Comparison of ENCODE assay signal across 1 cellular context in the genomic region with DNA sequence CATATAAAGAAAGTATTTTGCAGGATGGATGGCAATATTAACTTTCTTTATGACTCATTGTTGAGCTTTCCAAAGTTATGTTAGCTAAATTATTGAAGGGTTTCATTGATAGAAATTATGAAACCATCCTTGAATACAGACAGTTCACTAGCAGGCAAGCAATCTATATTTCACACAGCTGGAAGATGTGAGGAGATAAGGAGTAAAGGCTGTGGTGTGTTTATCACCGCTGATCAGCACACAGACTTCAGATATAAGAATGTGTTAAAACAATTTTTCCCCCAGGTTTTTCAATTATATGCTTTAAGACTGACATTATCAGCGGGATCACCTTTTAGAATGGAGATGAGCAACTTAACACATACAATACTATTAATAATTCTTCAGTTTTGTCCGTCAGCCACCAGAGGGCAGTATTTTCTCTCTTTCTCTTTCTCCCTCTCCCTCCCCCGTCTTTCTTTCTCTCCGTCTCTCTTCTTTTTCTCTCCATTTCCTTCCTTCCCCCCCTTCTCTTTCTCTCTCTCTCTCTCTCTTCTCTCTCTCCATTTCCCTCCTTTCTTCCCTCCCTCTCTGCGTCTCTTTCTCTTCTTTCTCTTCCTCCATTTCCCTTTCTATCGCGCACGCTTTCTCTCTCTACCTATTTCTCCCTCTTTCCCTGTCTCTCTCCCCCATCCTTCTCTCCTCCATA.
TF ChIP-seq lines count a peak whose summit lies in the region.

No MANE protein-coding gene starts in this region.

TF ChIP-seq in HEK293, 187 proteins besides CTCF, POLR2A, EP300 and RAD21 (continued from another document and continues in another):
- TF ChIP-seq, protein P1, sequence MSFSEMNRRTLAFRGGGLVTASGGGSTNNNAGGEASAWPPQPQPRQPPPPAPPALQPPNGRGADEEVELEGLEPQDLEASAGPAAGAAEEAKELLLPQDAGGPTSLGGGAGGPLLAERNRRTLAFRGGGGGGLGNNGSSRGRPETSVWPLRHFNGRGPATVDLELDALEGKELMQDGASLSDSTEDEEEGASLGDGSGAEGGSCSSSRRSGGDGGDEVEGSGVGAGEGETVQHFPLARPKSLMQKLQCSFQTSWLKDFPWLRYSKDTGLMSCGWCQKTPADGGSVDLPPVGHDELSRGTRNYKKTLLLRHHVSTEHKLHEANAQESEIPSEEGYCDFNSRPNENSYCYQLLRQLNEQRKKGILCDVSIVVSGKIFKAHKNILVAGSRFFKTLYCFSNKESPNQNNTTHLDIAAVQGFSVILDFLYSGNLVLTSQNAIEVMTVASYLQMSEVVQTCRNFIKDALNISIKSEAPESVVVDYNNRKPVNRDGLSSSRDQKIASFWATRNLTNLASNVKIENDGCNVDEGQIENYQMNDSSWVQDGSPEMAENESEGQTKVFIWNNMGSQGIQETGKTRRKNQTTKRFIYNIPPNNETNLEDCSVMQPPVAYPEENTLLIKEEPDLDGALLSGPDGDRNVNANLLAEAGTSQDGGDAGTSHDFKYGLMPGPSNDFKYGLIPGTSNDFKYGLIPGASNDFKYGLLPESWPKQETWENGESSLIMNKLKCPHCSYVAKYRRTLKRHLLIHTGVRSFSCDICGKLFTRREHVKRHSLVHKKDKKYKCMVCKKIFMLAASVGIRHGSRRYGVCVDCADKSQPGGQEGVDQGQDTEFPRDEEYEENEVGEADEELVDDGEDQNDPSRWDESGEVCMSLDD (tag by site-specific recombination; IDR thresholded peaks at IDR 0.05), result no peak
- TF ChIP-seq, protein P2, sequence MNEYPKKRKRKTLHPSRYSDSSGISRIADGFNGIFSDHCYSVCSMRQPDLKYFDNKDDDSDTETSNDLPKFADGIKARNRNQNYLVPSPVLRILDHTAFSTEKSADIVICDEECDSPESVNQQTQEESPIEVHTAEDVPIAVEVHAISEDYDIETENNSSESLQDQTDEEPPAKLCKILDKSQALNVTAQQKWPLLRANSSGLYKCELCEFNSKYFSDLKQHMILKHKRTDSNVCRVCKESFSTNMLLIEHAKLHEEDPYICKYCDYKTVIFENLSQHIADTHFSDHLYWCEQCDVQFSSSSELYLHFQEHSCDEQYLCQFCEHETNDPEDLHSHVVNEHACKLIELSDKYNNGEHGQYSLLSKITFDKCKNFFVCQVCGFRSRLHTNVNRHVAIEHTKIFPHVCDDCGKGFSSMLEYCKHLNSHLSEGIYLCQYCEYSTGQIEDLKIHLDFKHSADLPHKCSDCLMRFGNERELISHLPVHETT (tag by site-specific recombination; IDR thresholded peaks at IDR 0.05), result peak; percentile 96
- TF ChIP-seq ZNF155 (tag by site-specific recombination; IDR thresholded peaks at IDR 0.05) (no peak), ZNF433 (tag by site-specific recombination; IDR thresholded peaks at IDR 0.05; ENCODE audit: low read depth) (no peak), ZNF560 (tag by site-specific recombination; IDR thresholded peaks at IDR 0.05; ENCODE audit: borderline replicate concordance) (no peak), ZBTB17 (tag by site-specific recombination; IDR thresholded peaks at IDR 0.05) (peak; percentile 95), ZSCAN16 (tag by site-specific recombination; IDR thresholded peaks at IDR 0.05) (peak; percentile 74; the same call in 1 of the 2 replicates), ZNF629 (tag by site-specific recombination; IDR thresholded peaks at IDR 0.05) (peak; percentile 33; the same call in 1 of the 2 replicates), ZBTB8A (tag by site-specific recombination; IDR thresholded peaks at IDR 0.05) (peak; percentile 30; the same call in 1 of the 2 replicates), ZNF529 (tag by site-specific recombination; IDR thresholded peaks at IDR 0.05; ENCODE audit: insufficient replicate concordance) (no peak), TCF7L2 (IDR thresholded peaks at IDR 0.05; ENCODE audit: borderline replicate concordance, low read depth, low read length) (no peak), ZNF223 (tag by site-specific recombination; IDR thresholded peaks at IDR 0.05) (peak; percentile 25; the same call in 1 of the 2 replicates), KLF9 (tag by site-specific recombination; IDR thresholded peaks at IDR 0.05; ENCODE audit: low read depth) (no peak), ZNF157 (tag by site-specific recombination; IDR thresholded peaks at IDR 0.05) (no peak), ZNF571 (tag by site-specific recombination; IDR thresholded peaks at IDR 0.05) (no peak), GLI4 (tag by site-specific recombination; IDR thresholded peaks at IDR 0.05) (peak; percentile 91; the same call in 1 of the 2 replicates), ZNF146 (tag by site-specific recombination; IDR thresholded peaks at IDR 0.05) (no peak), ZNF121 (tag by site-specific recombination; IDR thresholded peaks at IDR 0.05) (no peak), ZNF391 (tag by site-specific recombination; IDR thresholded peaks at IDR 0.05; ENCODE audit: borderline replicate concordance, low read depth) (peak; percentile 96), SALL2 (tag by site-specific recombination; IDR thresholded peaks at IDR 0.05; ENCODE audit: borderline replicate concordance) (no peak), ZNF221 (tag by site-specific recombination; IDR thresholded peaks at IDR 0.05; ENCODE audit: borderline replicate concordance) (no peak), ZNF624 (tag by site-specific recombination; IDR thresholded peaks at IDR 0.05) (0 out of 2 replicates have a peak, but pooled peaks have one; percentile 71), ZNF16 (tag by site-specific recombination; IDR thresholded peaks at IDR 0.05; ENCODE audit: low read depth) (no peak), ZNF701 (tag by site-specific recombination; IDR thresholded peaks at IDR 0.05) (peak; percentile 63; the same call in 1 of the 2 replicates), SCRT2 (tag by site-specific recombination; IDR thresholded peaks at IDR 0.05) (0 out of 2 replicates have a peak, but pooled peaks have one; percentile 14), TRIM28 (IDR thresholded peaks at IDR 0.05; ENCODE audit: borderline replicate concordance, low read length) (no peak), GLI2 (tag by site-specific recombination; IDR thresholded peaks at IDR 0.05; ENCODE audit: borderline replicate concordance, low read depth) (no peak), ZSCAN23 (tag by site-specific recombination; IDR thresholded peaks at IDR 0.05) (peak; percentile 81; the same call in 1 of the 2 replicates), ZNF19 (tag by site-specific recombination; IDR thresholded peaks at IDR 0.05; ENCODE audit: low read depth) (no peak), GFI1B (tag by site-specific recombination; IDR thresholded peaks at IDR 0.05) (no peak), WT1 (tag by site-specific recombination; IDR thresholded peaks at IDR 0.05) (peak; percentile 26; the same call in 1 of the 2 replicates), GLIS1 (tag by site-specific recombination; IDR thresholded peaks at IDR 0.05) (0 out of 2 replicates have a peak, but pooled peaks have one; percentile 12), ZNF501 (tag by site-specific recombination; IDR thresholded peaks at IDR 0.05) (peak; percentile 86), ZFP69B (tag by site-specific recombination; IDR thresholded peaks at IDR 0.05) (peak; percentile 79), ZNF768 (tag by site-specific recombination; IDR thresholded peaks at IDR 0.05) (no peak), ZBTB21 (tag by site-specific recombination; IDR thresholded peaks at IDR 0.05) (no peak), FEZF1 (tag by site-specific recombination; IDR thresholded peaks at IDR 0.05) (0 out of 2 replicates have a peak, but pooled peaks have one; percentile 7), OSR2 (tag by site-specific recombination; IDR thresholded peaks at IDR 0.05) (peak; percentile 21; the same call in 1 of the 2 replicates), ZNF837 (tag by site-specific recombination; IDR thresholded peaks at IDR 0.05) (no peak), ZNF335 (tag by site-specific recombination; conservative IDR thresholded peaks at IDR 0.05) (peak; percentile 62), ZNF830 (tag by site-specific recombination; IDR thresholded peaks at IDR 0.05; ENCODE audit: low read depth) (no peak), ZNF423 (tag by site-specific recombination; IDR thresholded peaks at IDR 0.05) (no peak), ZNF404 (tag by site-specific recombination; IDR thresholded peaks at IDR 0.05) (no peak), ZXDB (tag by site-specific recombination; IDR thresholded peaks at IDR 0.05) (peak; percentile 56)
- TF ChIP-seq, protein P3, sequence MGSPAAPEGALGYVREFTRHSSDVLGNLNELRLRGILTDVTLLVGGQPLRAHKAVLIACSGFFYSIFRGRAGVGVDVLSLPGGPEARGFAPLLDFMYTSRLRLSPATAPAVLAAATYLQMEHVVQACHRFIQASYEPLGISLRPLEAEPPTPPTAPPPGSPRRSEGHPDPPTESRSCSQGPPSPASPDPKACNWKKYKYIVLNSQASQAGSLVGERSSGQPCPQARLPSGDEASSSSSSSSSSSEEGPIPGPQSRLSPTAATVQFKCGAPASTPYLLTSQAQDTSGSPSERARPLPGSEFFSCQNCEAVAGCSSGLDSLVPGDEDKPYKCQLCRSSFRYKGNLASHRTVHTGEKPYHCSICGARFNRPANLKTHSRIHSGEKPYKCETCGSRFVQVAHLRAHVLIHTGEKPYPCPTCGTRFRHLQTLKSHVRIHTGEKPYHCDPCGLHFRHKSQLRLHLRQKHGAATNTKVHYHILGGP (tag by site-specific recombination; IDR thresholded peaks at IDR 0.05), result 0 out of 2 replicates have a peak, but pooled peaks have one; percentile 46
- TF ChIP-seq, protein P4, sequence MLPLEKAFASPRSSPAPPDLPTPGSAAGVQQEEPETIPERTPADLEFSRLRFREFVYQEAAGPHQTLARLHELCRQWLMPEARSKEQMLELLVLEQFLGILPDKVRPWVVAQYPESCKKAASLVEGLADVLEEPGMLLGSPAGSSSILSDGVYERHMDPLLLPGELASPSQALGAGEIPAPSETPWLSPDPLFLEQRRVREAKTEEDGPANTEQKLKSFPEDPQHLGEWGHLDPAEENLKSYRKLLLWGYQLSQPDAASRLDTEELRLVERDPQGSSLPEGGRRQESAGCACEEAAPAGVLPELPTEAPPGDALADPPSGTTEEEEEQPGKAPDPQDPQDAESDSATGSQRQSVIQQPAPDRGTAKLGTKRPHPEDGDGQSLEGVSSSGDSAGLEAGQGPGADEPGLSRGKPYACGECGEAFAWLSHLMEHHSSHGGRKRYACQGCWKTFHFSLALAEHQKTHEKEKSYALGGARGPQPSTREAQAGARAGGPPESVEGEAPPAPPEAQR (tag by site-specific recombination; IDR thresholded peaks at IDR 0.05), result peak; percentile 82; the same call in 1 of the 2 replicates
- TF ChIP-seq, protein P5, sequence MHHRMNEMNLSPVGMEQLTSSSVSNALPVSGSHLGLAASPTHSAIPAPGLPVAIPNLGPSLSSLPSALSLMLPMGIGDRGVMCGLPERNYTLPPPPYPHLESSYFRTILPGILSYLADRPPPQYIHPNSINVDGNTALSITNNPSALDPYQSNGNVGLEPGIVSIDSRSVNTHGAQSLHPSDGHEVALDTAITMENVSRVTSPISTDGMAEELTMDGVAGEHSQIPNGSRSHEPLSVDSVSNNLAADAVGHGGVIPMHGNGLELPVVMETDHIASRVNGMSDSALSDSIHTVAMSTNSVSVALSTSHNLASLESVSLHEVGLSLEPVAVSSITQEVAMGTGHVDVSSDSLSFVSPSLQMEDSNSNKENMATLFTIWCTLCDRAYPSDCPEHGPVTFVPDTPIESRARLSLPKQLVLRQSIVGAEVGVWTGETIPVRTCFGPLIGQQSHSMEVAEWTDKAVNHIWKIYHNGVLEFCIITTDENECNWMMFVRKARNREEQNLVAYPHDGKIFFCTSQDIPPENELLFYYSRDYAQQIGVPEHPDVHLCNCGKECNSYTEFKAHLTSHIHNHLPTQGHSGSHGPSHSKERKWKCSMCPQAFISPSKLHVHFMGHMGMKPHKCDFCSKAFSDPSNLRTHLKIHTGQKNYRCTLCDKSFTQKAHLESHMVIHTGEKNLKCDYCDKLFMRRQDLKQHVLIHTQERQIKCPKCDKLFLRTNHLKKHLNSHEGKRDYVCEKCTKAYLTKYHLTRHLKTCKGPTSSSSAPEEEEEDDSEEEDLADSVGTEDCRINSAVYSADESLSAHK (tag by site-specific recombination; IDR thresholded peaks at IDR 0.05), result 0 out of 2 replicates have a peak, but pooled peaks have one; percentile 29
- TF ChIP-seq, protein P6, sequence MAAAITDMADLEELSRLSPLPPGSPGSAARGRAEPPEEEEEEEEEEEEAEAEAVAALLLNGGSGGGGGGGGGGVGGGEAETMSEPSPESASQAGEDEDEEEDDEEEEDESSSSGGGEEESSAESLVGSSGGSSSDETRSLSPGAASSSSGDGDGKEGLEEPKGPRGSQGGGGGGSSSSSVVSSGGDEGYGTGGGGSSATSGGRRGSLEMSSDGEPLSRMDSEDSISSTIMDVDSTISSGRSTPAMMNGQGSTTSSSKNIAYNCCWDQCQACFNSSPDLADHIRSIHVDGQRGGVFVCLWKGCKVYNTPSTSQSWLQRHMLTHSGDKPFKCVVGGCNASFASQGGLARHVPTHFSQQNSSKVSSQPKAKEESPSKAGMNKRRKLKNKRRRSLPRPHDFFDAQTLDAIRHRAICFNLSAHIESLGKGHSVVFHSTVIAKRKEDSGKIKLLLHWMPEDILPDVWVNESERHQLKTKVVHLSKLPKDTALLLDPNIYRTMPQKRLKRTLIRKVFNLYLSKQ (tag by site-specific recombination; IDR thresholded peaks at IDR 0.05; ENCODE audit: borderline replicate concordance), result no peak
- TF ChIP-seq, protein P7, sequence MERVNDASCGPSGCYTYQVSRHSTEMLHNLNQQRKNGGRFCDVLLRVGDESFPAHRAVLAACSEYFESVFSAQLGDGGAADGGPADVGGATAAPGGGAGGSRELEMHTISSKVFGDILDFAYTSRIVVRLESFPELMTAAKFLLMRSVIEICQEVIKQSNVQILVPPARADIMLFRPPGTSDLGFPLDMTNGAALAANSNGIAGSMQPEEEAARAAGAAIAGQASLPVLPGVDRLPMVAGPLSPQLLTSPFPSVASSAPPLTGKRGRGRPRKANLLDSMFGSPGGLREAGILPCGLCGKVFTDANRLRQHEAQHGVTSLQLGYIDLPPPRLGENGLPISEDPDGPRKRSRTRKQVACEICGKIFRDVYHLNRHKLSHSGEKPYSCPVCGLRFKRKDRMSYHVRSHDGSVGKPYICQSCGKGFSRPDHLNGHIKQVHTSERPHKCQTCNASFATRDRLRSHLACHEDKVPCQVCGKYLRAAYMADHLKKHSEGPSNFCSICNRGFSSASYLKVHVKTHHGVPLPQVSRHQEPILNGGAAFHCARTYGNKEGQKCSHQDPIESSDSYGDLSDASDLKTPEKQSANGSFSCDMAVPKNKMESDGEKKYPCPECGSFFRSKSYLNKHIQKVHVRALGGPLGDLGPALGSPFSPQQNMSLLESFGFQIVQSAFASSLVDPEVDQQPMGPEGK (tag by site-specific recombination; IDR thresholded peaks at IDR 0.05), result peak; percentile 85
- TF ChIP-seq, protein P8, sequence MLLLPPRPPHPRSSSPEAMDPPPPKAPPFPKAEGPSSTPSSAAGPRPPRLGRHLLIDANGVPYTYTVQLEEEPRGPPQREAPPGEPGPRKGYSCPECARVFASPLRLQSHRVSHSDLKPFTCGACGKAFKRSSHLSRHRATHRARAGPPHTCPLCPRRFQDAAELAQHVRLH (tag by site-specific recombination; IDR thresholded peaks at IDR 0.05), result peak; percentile 87; the same call in 1 of the 2 replicates
- TF ChIP-seq, protein P9, sequence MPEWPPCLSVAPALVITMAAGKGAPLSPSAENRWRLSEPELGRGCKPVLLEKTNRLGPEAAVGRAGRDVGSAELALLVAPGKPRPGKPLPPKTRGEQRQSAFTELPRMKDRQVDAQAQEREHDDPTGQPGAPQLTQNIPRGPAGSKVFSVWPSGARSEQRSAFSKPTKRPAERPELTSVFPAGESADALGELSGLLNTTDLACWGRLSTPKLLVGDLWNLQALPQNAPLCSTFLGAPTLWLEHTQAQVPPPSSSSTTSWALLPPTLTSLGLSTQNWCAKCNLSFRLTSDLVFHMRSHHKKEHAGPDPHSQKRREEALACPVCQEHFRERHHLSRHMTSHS (tag by site-specific recombination; IDR thresholded peaks at IDR 0.05), result no peak
